In genomic region chr17:79655672-79656290, GRCh38 we compare ENCODE assay signal across 1 cellular context.
TF ChIP-seq lines count a peak whose summit lies in the region.

No MANE protein-coding gene starts in this region.

TF ChIP-seq in GM12878, 131 proteins besides CTCF, POLR2A, EP300 and RAD21:
- no peak for TF ChIP-seq SIX5 (IDR thresholded peaks at IDR 0.05; ENCODE audit: low read depth, low read length, severe bottlenecking)
- TF ChIP-seq NR2F1 (conservative IDR thresholded peaks at IDR 0.05), result 0 out of 2 replicates have a peak, but pooled peaks have one; percentile 22
